Comparison of ENCODE assay signal across 16 cellular contexts in genomic region chr6:56899311-56899710, GRCh38. TPM values are rescaled to one million over a fixed set of nuclear protein-coding genes. Genes with fewer than 3 reads are reported as not detected.
DNase-seq lines count a peak whose midpoint lies in the region; ATAC-seq and TF ChIP-seq lines count a peak whose summit lies in the region.
"Had no signal": no experiment of that assay in that cellular context is flagged by ENCODE, and none has a peak within 500 bp of the region (broad histone marks: within the 10 kb centered on the region; RNA-seq: fewer than 3 reads in every experiment).

No MANE protein-coding gene starts in this region.

- H3K36me3 ChIP-seq in rectal smooth muscle tissue (ENCODE audit: control insufficient read depth, insufficient read depth, low read length): no peaks in the 10 kb centered on the region
- H3K36me3 ChIP-seq: heart left ventricle, neutrophil had no signal

- DNase-seq in EL (peak; percentile 53), fibroblast of the aortic adventitia (ENCODE audit: low read depth) (peak; percentile 77), NCI-H526 (lab: John Stamatoyannopoulos, UW) (no peak), NCI-H1436 treated with DMSO at 0.1 percent for 48 hours (lab: John Stamatoyannopoulos, UW) (no peak)
- DNase-seq: activated CD4-positive, alpha-beta T cell treated with anti-CD3 and anti-CD28 coated beads, Interleukin-2, amount 10 ng/mL, durations not matched to agents 7 days and 5 days; activated T-cell treated with anti-CD3 and anti-CD28 coated beads, Interleukin-2, amount 50 U/mL, for 1 hour; DMS53; heart left ventricle; NCI-H1930; NCI-H524 treated with DMSO at 0.1 percent for 48 hours had no signal

- peaks cover 18% of the 10 kb centered on the region for H3K4me1 ChIP-seq in rectal smooth muscle tissue (ENCODE audit: control insufficient read depth, insufficient read depth, low read length)

- no peak overlapping the region for H3K4me3 ChIP-seq in fibroblast of the aortic adventitia (ENCODE audit: low read depth, low read length)
- no peak overlapping the region for H3K4me3 ChIP-seq in rectal smooth muscle tissue (ENCODE audit: low read length)
- H3K4me3 ChIP-seq: heart left ventricle, skin epidermis had no signal

- no peak overlapping the region for H3K9ac ChIP-seq in rectal smooth muscle tissue (ENCODE audit: low read length)

- H3K27ac ChIP-seq in VCaP (peak overlapping the region; percentile 54), rectal smooth muscle tissue (ENCODE audit: low read depth, low read length) (peak overlapping the region; percentile 68)
- H3K27ac ChIP-seq: neutrophil had no signal

- ATAC-seq in GM21825 (IDR thresholded peaks at IDR 0.05; ENCODE audit: unreplicated experiment) (no peak), HG03039 (IDR thresholded peaks at IDR 0.05; ENCODE audit: unreplicated experiment) (no peak)
- ATAC-seq: heart left ventricle had no signal

- no peak for TF ChIP-seq CTCF in VCaP (conservative IDR thresholded peaks at IDR 0.05)
- TF ChIP-seq CTCF in fibroblast of the aortic adventitia (IDR thresholded peaks at IDR 0.05; ENCODE audit: insufficient read depth, low read length): no peak

- H3K27me3 ChIP-seq in rectal smooth muscle tissue (ENCODE audit: control insufficient read depth, insufficient read depth, low read length): no peaks in the 10 kb centered on the region
- H3K27me3 ChIP-seq: heart left ventricle, neutrophil had no signal

RNA-seq across cellular contexts. Expression of gene BEND6, which starts 55.6 kb away (rescaled TPM):
- total RNA-seq in fibroblast of the aortic adventitia (ENCODE audit: low replicate concordance): 15.3 and 34.8 TPM in 2 replicates
- total RNA-seq: activated CD4-positive, alpha-beta T cell treated with anti-CD3 and anti-CD28 coated beads, Interleukin-2, amount 10 ng/mL, durations not matched to agents 7 days and 5 days had no signal

Comparison
In these comparisons a context has a peak if more than half of its experiments do, and no peak if none do; other contexts are left out.
1. DNase-seq: peak in EL (single experiment) and fibroblast of the aortic adventitia (single experiment); none in NCI-H526 (0 of 2) and NCI-H1436 treated with DMSO at 0.1 percent for 48 hours (single experiment).